In the genomic region with DNA sequence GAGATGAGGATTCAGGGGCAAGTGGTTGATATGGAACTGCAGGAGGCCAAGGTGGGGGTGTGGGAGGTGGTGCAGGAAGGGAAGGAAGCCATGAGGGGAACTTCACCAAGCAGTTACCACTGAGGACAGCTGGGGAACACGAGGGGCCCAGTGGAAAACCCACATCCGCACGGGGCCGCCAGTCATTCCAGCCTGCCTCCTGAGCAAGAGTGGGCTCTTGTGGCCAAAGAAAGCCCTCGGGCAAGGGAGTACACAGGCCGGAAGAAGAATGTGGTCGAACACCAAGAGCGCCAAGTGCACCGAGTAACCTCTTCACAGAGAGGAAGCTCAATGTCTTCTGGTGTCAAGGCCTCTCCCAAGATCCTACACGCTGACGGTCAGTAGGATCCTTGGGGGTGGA, we compare ENCODE assay signal across 13 cellular contexts.
DNase-seq lines count a peak whose midpoint lies in the region; ATAC-seq, FAIRE-seq and TF ChIP-seq lines count a peak whose summit lies in the region.
"Had no signal": no experiment of that assay in that cellular context is flagged by ENCODE, and none has a peak within 500 bp of the region (broad histone marks: within the 10 kb centered on the region; RNA-seq: fewer than 3 reads in every experiment).

No MANE protein-coding gene starts in this region.

- no peak overlapping the region for H3K4me3 ChIP-seq in GM12878

- CTCF ChIA-PET in GM12878 (lab: Yijun Ruan, JAX): interaction anchor here (0.7 kb wide), 2 partner anchors 160 to 1441 kb away, joined by 3 read pairs; no protein-coding TSS in a partner anchor

- TF ChIP-seq EP300 in GM12878 (IDR thresholded peaks at IDR 0.05; ENCODE audit: borderline replicate concordance in 1 of 2, control insufficient read depth in 1 of 2, low read depth in 2 of 2, low read length in 2 of 2): no peak

- intact Hi-C loops in GM12878 (cut with micrococcal nuclease; ENCODE audit: unreplicated experiment): no loop called here

- H3K4me1 Mint-ChIP-seq in endothelial cell (ENCODE audit: unreplicated experiment): peaks cover 11% of the 10 kb centered on the region

- no peak for FAIRE-seq in GM12878 (lab: Jason Lieb, UNC)
- FAIRE-seq: islet of Langerhans had no signal

- no peak for TF ChIP-seq CTCF in GM12878 (IDR thresholded peaks at IDR 0.05 in 2 of 3, conservative IDR thresholded peaks at IDR 0.05 in 1 of 3; ENCODE audit: control insufficient read depth in 2 of 3, extremely low read depth in 1 of 3, insufficient read depth in 1 of 3, low read depth in 3 of 3, low read length in 3 of 3)
- TF ChIP-seq CTCF in endothelial cell (IDR thresholded peaks at IDR 0.05; ENCODE audit: unreplicated experiment): no peak

- H3K9me3 Mint-ChIP-seq in endothelial cell (ENCODE audit: unreplicated experiment): peaks cover 5% of the 10 kb centered on the region

- H3K27ac Mint-ChIP-seq in endothelial cell (ENCODE audit: unreplicated experiment): no peak overlapping the region
- H3K27ac Mint-ChIP-seq: progenitor cell of endocrine pancreas had no signal

- peak; percentile 82 for ATAC-seq in HG03432 (IDR thresholded peaks at IDR 0.05; ENCODE audit: unreplicated experiment)
- peak; percentile 33 for ATAC-seq in GM12878

- POLR2A ChIA-PET in GM12878 (lab: Charles Lee): no interaction called here

- WGBS in GM12878 (ENCODE audit: insufficient coverage, insufficient replicate concordance, low lambda C conversion rate, missing lambda C conversion rate): 54% methylated on average over 11 of the region's 11 CpGs

- H3K9me3 ChIP-seq in GM12878 (replicated peaks; ENCODE audit: control insufficient read depth, insufficient read depth, low read length): no peaks in the 10 kb centered on the region; the same call in 2 of the 3 replicates

- peaks cover 1% of the 10 kb centered on the region for H3K27me3 Mint-ChIP-seq in endothelial cell (ENCODE audit: unreplicated experiment)

- no peak overlapping the region for H3K27ac ChIP-seq in GM12878 (ENCODE audit: control insufficient read depth, insufficient read depth)

- no peaks in the 10 kb centered on the region for H3K36me3 ChIP-seq in GM12878 (ENCODE audit: control insufficient read depth in 2 of 2, insufficient read depth in 2 of 2, low read length in 1 of 2)

- no peak overlapping the region for H3K9ac ChIP-seq in GM12878 (ENCODE audit: control insufficient read depth, insufficient read depth, low read length)

- no peak overlapping the region for H3K4me2 ChIP-seq in GM12878 (ENCODE audit: control insufficient read depth, insufficient read depth)

- peaks cover 4% of the 10 kb centered on the region for H3K36me3 Mint-ChIP-seq in endothelial cell (ENCODE audit: low read depth, unreplicated experiment)

- DNase-seq in activated CD4-positive, alpha-beta T cell treated with anti-CD3 and anti-CD28 coated beads for 48 hours: peak; percentile 35
- no peak for DNase-seq in activated CD4-positive, alpha-beta T cell treated with anti-CD3 and anti-CD28 coated beads, Interleukin-2, amount 50 U/mL, for 1 hour
- DNase-seq in GM12878 (ENCODE audit: low read depth, low spot score) (no peak), dermis blood vessel endothelial cell (no peak), endothelial cell (ENCODE audit: low spot score) (no peak), islet precursor cell (no peak)
- peak; percentile 55 for DNase-seq in stimulated activated CD8-positive, alpha-beta memory T cell treated with anti-CD3 and anti-CD28 coated beads, Interleukin-4, amount 100 ng/mL, for 48 hours
- DNase-seq: activated gamma-delta T cell, GOT3, NCI-H2171 treated with DMSO at 0.1 percent for 48 hours had no signal

- no TSS peak for BruUV-seq in GM12878 (replicated peaks; lab: Mats Ljungman, UMichigan)

- no peak overlapping the region for H3K4me3 Mint-ChIP-seq in endothelial cell (ENCODE audit: unreplicated experiment)

- in situ Hi-C loops in GM12878 (cut with MboI): no loop called here

- no peaks in the 10 kb centered on the region for H4K20me1 ChIP-seq in GM12878 (ENCODE audit: control insufficient read depth, insufficient read depth)

- H3K27me3 ChIP-seq in GM12878 (replicated peaks in 1 of 2; ENCODE audit: control insufficient read depth in 2 of 2, insufficient read depth in 2 of 2, low read length in 1 of 2): no peaks in the 10 kb centered on the region

- no peaks in the 10 kb centered on the region for H3K79me2 ChIP-seq in GM12878 (ENCODE audit: control insufficient read depth, insufficient read depth, low read length)

- H2AFZ ChIP-seq in GM12878 (ENCODE audit: control insufficient read depth, low read depth, low read length): peak overlapping the region; percentile 20; the same call in 1 of the 2 replicates

- no peak for TF ChIP-seq POLR2A in GM12878 (IDR thresholded peaks at IDR 0.05; ENCODE audit: low read depth, low read length)

- RAD21 ChIA-PET in GM12878 (lab: Charles Lee; ENCODE audit: unreplicated experiment): no interaction called here

- no peaks in the 10 kb centered on the region; the same call in 1 of the 2 replicates for H3K4me1 ChIP-seq in GM12878 (ENCODE audit: control insufficient read depth, insufficient read depth, low read length)

- SMC1A ChIA-PET in GM12878 (lab: Charles Lee; ENCODE audit: uncharacterized antibody, unreplicated experiment): no interaction called here

- TF ChIP-seq RAD21 in GM12878 (IDR thresholded peaks at IDR 0.05; ENCODE audit: insufficient read depth, low read depth, low read length): no peak

TF ChIP-seq in GM12878, 131 proteins besides CTCF, POLR2A, EP300 and RAD21 (continues in another document):
- TF ChIP-seq, protein P1, sequence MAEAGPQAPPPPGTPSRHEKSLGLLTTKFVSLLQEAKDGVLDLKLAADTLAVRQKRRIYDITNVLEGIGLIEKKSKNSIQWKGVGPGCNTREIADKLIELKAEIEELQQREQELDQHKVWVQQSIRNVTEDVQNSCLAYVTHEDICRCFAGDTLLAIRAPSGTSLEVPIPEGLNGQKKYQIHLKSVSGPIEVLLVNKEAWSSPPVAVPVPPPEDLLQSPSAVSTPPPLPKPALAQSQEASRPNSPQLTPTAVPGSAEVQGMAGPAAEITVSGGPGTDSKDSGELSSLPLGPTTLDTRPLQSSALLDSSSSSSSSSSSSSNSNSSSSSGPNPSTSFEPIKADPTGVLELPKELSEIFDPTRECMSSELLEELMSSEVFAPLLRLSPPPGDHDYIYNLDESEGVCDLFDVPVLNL (IDR thresholded peaks at IDR 0.05; ENCODE audit: low read depth, low read length): no peak
- peak; percentile 21; the same call in 1 of the 2 replicates for TF ChIP-seq RUNX3 (IDR thresholded peaks at IDR 0.05; ENCODE audit: low read length)
- TF ChIP-seq SIN3A (IDR thresholded peaks at IDR 0.05; ENCODE audit: low read depth, low read length): no peak
- TF ChIP-seq, protein P2, sequence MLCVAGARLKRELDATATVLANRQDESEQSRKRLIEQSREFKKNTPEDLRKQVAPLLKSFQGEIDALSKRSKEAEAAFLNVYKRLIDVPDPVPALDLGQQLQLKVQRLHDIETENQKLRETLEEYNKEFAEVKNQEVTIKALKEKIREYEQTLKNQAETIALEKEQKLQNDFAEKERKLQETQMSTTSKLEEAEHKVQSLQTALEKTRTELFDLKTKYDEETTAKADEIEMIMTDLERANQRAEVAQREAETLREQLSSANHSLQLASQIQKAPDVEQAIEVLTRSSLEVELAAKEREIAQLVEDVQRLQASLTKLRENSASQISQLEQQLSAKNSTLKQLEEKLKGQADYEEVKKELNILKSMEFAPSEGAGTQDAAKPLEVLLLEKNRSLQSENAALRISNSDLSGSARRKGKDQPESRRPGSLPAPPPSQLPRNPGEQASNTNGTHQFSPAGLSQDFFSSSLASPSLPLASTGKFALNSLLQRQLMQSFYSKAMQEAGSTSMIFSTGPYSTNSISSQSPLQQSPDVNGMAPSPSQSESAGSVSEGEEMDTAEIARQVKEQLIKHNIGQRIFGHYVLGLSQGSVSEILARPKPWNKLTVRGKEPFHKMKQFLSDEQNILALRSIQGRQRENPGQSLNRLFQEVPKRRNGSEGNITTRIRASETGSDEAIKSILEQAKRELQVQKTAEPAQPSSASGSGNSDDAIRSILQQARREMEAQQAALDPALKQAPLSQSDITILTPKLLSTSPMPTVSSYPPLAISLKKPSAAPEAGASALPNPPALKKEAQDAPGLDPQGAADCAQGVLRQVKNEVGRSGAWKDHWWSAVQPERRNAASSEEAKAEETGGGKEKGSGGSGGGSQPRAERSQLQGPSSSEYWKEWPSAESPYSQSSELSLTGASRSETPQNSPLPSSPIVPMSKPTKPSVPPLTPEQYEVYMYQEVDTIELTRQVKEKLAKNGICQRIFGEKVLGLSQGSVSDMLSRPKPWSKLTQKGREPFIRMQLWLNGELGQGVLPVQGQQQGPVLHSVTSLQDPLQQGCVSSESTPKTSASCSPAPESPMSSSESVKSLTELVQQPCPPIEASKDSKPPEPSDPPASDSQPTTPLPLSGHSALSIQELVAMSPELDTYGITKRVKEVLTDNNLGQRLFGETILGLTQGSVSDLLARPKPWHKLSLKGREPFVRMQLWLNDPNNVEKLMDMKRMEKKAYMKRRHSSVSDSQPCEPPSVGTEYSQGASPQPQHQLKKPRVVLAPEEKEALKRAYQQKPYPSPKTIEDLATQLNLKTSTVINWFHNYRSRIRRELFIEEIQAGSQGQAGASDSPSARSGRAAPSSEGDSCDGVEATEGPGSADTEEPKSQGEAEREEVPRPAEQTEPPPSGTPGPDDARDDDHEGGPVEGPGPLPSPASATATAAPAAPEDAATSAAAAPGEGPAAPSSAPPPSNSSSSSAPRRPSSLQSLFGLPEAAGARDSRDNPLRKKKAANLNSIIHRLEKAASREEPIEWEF (IDR thresholded peaks at IDR 0.05; ENCODE audit: insufficient replicate concordance, low read depth, low read length): no peak
- TF ChIP-seq SREBF2 (IDR thresholded peaks at IDR 0.05; ENCODE audit: low read length): no peak
- TF ChIP-seq, protein P3, sequence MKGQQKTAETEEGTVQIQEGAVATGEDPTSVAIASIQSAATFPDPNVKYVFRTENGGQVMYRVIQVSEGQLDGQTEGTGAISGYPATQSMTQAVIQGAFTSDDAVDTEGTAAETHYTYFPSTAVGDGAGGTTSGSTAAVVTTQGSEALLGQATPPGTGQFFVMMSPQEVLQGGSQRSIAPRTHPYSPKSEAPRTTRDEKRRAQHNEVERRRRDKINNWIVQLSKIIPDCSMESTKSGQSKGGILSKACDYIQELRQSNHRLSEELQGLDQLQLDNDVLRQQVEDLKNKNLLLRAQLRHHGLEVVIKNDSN (IDR thresholded peaks at IDR 0.05; ENCODE audit: borderline replicate concordance, extremely low read length, insufficient read depth, low read depth, low read length): no peak
- no peak for TF ChIP-seq EGR1 (IDR thresholded peaks at IDR 0.05; ENCODE audit: borderline replicate concordance in 1 of 2, low read depth in 2 of 2, low read length in 2 of 2)

Comparison
In these comparisons a context has a peak if more than half of its experiments do, and no peak if none do; other contexts are left out.
1. DNase-seq: peak in activated CD4-positive, alpha-beta T cell treated with anti-CD3 and anti-CD28 coated beads for 48 hours (single experiment) and stimulated activated CD8-positive, alpha-beta memory T cell treated with anti-CD3 and anti-CD28 coated beads, Interleukin-4, amount 100 ng/mL, for 48 hours (single experiment); none in activated CD4-positive, alpha-beta T cell treated with anti-CD3 and anti-CD28 coated beads, Interleukin-2, amount 50 U/mL, for 1 hour (single experiment), GM12878 (single experiment), dermis blood vessel endothelial cell (single experiment), endothelial cell (single experiment) and islet precursor cell (single experiment).